In the genomic region with DNA sequence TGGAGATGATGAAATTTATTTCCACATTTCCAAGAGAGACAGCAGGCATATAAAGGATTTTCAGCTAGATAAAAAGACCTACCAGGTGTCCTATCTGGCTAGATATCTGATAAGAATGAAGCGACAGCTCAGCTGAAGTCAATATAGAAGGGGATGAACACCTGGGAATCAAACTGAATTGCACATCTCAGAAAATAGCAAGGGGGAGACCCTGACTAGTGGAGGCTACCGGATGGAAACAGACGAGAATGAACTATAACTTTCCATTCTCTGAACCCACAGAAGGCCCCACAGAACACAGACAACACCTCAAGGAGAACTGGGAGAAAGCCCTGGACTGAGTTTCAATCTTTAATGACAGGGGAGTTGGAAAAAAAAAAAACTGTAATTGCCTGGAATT, we compare ENCODE assay signal across 11 cellular contexts. TPM values are rescaled to one million over a fixed set of nuclear protein-coding genes. Genes with fewer than 3 reads are reported as not detected.
A peak's percentile ranks its signal among the peaks of the same experiment; 100 is the strongest.
DNase-seq lines count a peak whose midpoint lies in the region; ATAC-seq and TF ChIP-seq lines count a peak whose summit lies in the region.
"Had no signal": no experiment of that assay in that cellular context is flagged by ENCODE, and none has a peak within 500 bp of the region (broad histone marks: within the 10 kb centered on the region; RNA-seq: fewer than 3 reads in every experiment).

No MANE protein-coding gene starts in this region.

- BruUV-seq in PC-3 (replicated peaks; lab: Mats Ljungman, UMichigan) = no TSS peak

- H3K9me2 ChIP-seq in PC-3 (replicated peaks; ENCODE audit: low read length) = no peaks in the 10 kb centered on the region

- H3K27me3 Mint-ChIP-seq in activated naive CD8-positive, alpha-beta T cell treated with anti-CD3 and anti-CD28 coated beads for 36 hours = no peaks in the 10 kb centered on the region

- intact Hi-C loops in PC-3 (cut with micrococcal nuclease) = no loop called here

- H3K4me1 ChIP-seq in ACC112 (ENCODE audit: control insufficient read depth, insufficient read depth, low read length, unreplicated experiment) (peaks cover 15% of the 10 kb centered on the region), PC-3 (ENCODE audit: insufficient read depth, low read length) (no peaks in the 10 kb centered on the region)

- no peaks in the 10 kb centered on the region for H3K79me2 ChIP-seq in ACC112 (ENCODE audit: control insufficient read depth, insufficient read depth, low read length, unreplicated experiment)
- no peaks in the 10 kb centered on the region for H3K79me2 ChIP-seq in PC-3 (ENCODE audit: low read length)

- peak overlapping the region; percentile 30 for H3K4me3 Mint-ChIP-seq in activated naive CD8-positive, alpha-beta T cell treated with anti-CD3 and anti-CD28 coated beads for 36 hours
- H3K4me3 Mint-ChIP-seq: endodermal cell had no signal

- peak; percentile 12 for DNase-seq in activated naive CD8-positive, alpha-beta T cell treated with anti-CD3 and anti-CD28 coated beads for 36 hours
- DNase-seq in AG08396 (ENCODE audit: low spot score) = no peak
- DNase-seq in PC-3 = no peak
- no peak for DNase-seq in mesenteric fat pad (ENCODE audit: low spot score)
- DNase-seq: activated CD8-positive, alpha-beta memory T cell treated with anti-CD3 and anti-CD28 coated beads, Interleukin-2, amount 50 U/mL, for 48 hours; C1 segment of cervical spinal cord; endodermal cell had no signal

- CTCF ChIA-PET in PC-3 (lab: Charles Lee) = no interaction called here

- H4K20me1 ChIP-seq in PC-3 (ENCODE audit: low read length) = no peaks in the 10 kb centered on the region

- H3K4me2 ChIP-seq in PC-3 (ENCODE audit: low read length) = no peak overlapping the region

- ATAC-seq in GM18870 (IDR thresholded peaks at IDR 0.05; ENCODE audit: unreplicated experiment) = peak; percentile 37
- peak; percentile 39 for ATAC-seq in HG03139 (IDR thresholded peaks at IDR 0.05; ENCODE audit: unreplicated experiment)
- no peak for ATAC-seq in PC-3
- no peak for ATAC-seq in GM21390 (IDR thresholded peaks at IDR 0.05; ENCODE audit: unreplicated experiment)

- no peaks in the 10 kb centered on the region for H3K9me3 Mint-ChIP-seq in activated naive CD8-positive, alpha-beta T cell treated with anti-CD3 and anti-CD28 coated beads for 36 hours
- H3K9me3 Mint-ChIP-seq: endodermal cell had no signal

- H3K4me3 ChIP-seq in ACC112 (ENCODE audit: low read depth, low read length) = peak overlapping the region; percentile 62
- no peak overlapping the region for H3K4me3 ChIP-seq in PC-3 (ENCODE audit: low read length)

- no peaks in the 10 kb centered on the region for H3K27me3 ChIP-seq in ACC112 (ENCODE audit: insufficient read depth, low read length)
- H3K27me3 ChIP-seq in PC-3 (ENCODE audit: low read length) = no peaks in the 10 kb centered on the region

- H3K36me3 Mint-ChIP-seq in activated naive CD8-positive, alpha-beta T cell treated with anti-CD3 and anti-CD28 coated beads for 36 hours = peaks cover 14% of the 10 kb centered on the region

- POLR2A ChIA-PET in PC-3 (lab: Charles Lee; ENCODE audit: unreplicated experiment) = no interaction called here

- peak overlapping the region; percentile 76 for H3K27ac Mint-ChIP-seq in activated naive CD8-positive, alpha-beta T cell treated with anti-CD3 and anti-CD28 coated beads for 36 hours
- H3K27ac Mint-ChIP-seq: endodermal cell had no signal

- H3K9me3 ChIP-seq in PC-3 (ENCODE audit: low read length) = no peaks in the 10 kb centered on the region

- H3F3A ChIP-seq in PC-3 (ENCODE audit: low read length, unreplicated experiment) = no peaks in the 10 kb centered on the region

- TF ChIP-seq CTCF in PC-3 (conservative IDR thresholded peaks at IDR 0.05; ENCODE audit: low read depth, low read length) = no peak

- H3K36me3 ChIP-seq in ACC112 (ENCODE audit: insufficient read depth, low read length) (peaks cover 2% of the 10 kb centered on the region; the same call in 1 of the 2 replicates), PC-3 (ENCODE audit: low read depth, low read length) (peaks cover 5% of the 10 kb centered on the region; the same call in 1 of the 2 replicates)

- H2AFZ ChIP-seq in ACC112 (ENCODE audit: low read length, unreplicated experiment) = peak overlapping the region; percentile 51
- no peak overlapping the region for H2AFZ ChIP-seq in PC-3 (ENCODE audit: low read length)

- H3K4me1 Mint-ChIP-seq in activated naive CD8-positive, alpha-beta T cell treated with anti-CD3 and anti-CD28 coated beads for 36 hours = peaks cover 25% of the 10 kb centered on the region

- H3K27ac ChIP-seq in ACC112 (ENCODE audit: low read depth, low read length) = peak overlapping the region; percentile 65
- no peak overlapping the region for H3K27ac ChIP-seq in PC-3 (ENCODE audit: low read length)

- no peak overlapping the region for H3K9ac ChIP-seq in PC-3 (ENCODE audit: low read length)

RNA-seq across cellular contexts. Expression of a gene that starts 51.1 kb away (rescaled TPM):
- total RNA-seq in activated naive CD8-positive, alpha-beta T cell treated with anti-CD3 and anti-CD28 coated beads for 36 hours = 1 to 10 TPM; 5.8 TPM
- total RNA-seq in PC-3 (2014; rRNA removed) (10.1 and 10.8 TPM in 2 replicates), mesenteric fat pad (18.1 TPM)

Comparison
In these comparisons a context has a peak if more than half of its experiments do, and no peak if none do; other contexts are left out.
1. ATAC-seq: peak in GM18870 (single experiment) and HG03139 (single experiment); none in PC-3 (single experiment) and GM21390 (single experiment).